Comparison of ENCODE assay signal across 19 cellular contexts in genomic region chr4:186473933-186474332, GRCh38.
DNase-seq lines count a peak whose midpoint lies in the region; ATAC-seq, FAIRE-seq and TF ChIP-seq lines count a peak whose summit lies in the region.
"Had no signal": no experiment of that assay in that cellular context is flagged by ENCODE, and none has a peak within 500 bp of the region (broad histone marks: within the 10 kb centered on the region; RNA-seq: fewer than 3 reads in every experiment).

No MANE protein-coding gene starts in this region.

- no peaks in the 10 kb centered on the region for H3K36me3 ChIP-seq in GM23338 (ENCODE audit: insufficient read depth)
- H3K36me3 ChIP-seq in colonic mucosa = no peaks in the 10 kb centered on the region
- H3K36me3 ChIP-seq in small intestine (ENCODE audit: control insufficient read depth in 2 of 2, insufficient read depth in 2 of 2, low read length in 2 of 2) = no peaks in the 10 kb centered on the region
- H3K36me3 ChIP-seq: BE2C had no signal

- H3K27me3 ChIP-seq in GM23338 (ENCODE audit: insufficient read depth) (no peaks in the 10 kb centered on the region), colonic mucosa (no peaks in the 10 kb centered on the region), small intestine (ENCODE audit: control insufficient read depth in 2 of 2, insufficient read depth in 2 of 2, low read length in 2 of 2) (no peaks in the 10 kb centered on the region)
- H3K27me3 ChIP-seq: BE2C had no signal

- no peak overlapping the region for H3K4me2 ChIP-seq in GM23338

- H3K4me1 Mint-ChIP-seq in GM23338 = peaks cover 14% of the 10 kb centered on the region; the same call in 2 of the 3 replicates
- H3K4me1 Mint-ChIP-seq: CD4-positive, CD25-positive, alpha-beta regulatory T cell; CD8-positive, alpha-beta memory T cell had no signal

- peaks cover 5% of the 10 kb centered on the region; the same call in 1 of the 2 replicates for H3K4me1 ChIP-seq in GM23338 (ENCODE audit: insufficient read depth)
- no peaks in the 10 kb centered on the region for H3K4me1 ChIP-seq in colonic mucosa
- H3K4me1 ChIP-seq in small intestine (ENCODE audit: control insufficient read depth in 2 of 2, insufficient read depth in 1 of 2, low read depth in 1 of 2, low read length in 1 of 2) = no peaks in the 10 kb centered on the region
- H3K4me1 ChIP-seq: BE2C had no signal

- WGBS in small intestine, 3 donors = 32 to 60% (median 57%) methylated on average over 6 of the region's 6 CpGs

- H3K9me3 Mint-ChIP-seq in GM23338 = no peaks in the 10 kb centered on the region
- H3K9me3 Mint-ChIP-seq: CD4-positive, CD25-positive, alpha-beta regulatory T cell; H9 had no signal

- no peaks in the 10 kb centered on the region for H3K9me3 ChIP-seq in colonic mucosa
- no peaks in the 10 kb centered on the region for H3K9me3 ChIP-seq in small intestine (ENCODE audit: control insufficient read depth, low read depth)
- H3K9me3 ChIP-seq: BE2C had no signal

- no peak overlapping the region for H3K9ac ChIP-seq in colonic mucosa (ENCODE audit: low read depth in 2 of 2, low read length in 2 of 2)

- no peaks in the 10 kb centered on the region for H3K36me3 Mint-ChIP-seq in GM23338 (ENCODE audit: low read depth)
- H3K36me3 Mint-ChIP-seq: CD4-positive, CD25-positive, alpha-beta regulatory T cell; CD8-positive, alpha-beta memory T cell had no signal

- no peak overlapping the region for H3K4me3 ChIP-seq in GM23338
- H3K4me3 ChIP-seq in colonic mucosa = no peak overlapping the region
- no peak overlapping the region for H3K4me3 ChIP-seq in small intestine (ENCODE audit: low read depth in 1 of 2, low read length in 2 of 2)

- DNase-seq in GM23338 (ENCODE audit: low spot score) (no peak), colonic mucosa (peak; percentile 27), small intestine (peak; percentile 7), omental fat pad (ENCODE audit: low spot score) (no peak), NCI-H146 (lab: John Stamatoyannopoulos, UW) (no peak)
- no peak for DNase-seq in stimulated activated naive CD4-positive, alpha-beta T cell treated with Interleukin-2 at 50 U/mL for 16 hours (lab: John Stamatoyannopoulos, UW)
- DNase-seq: ACHN; BE2C; C1 segment of cervical spinal cord; CD4-positive, CD25-positive, alpha-beta regulatory T cell; CD8-positive, alpha-beta memory T cell; COR-L47; DMS 273 treated with DMSO at 0.1 percent for 48 hours; GF-D8; H9; KBM-7 had no signal

- TF ChIP-seq CTCF in GM23338 (conservative IDR thresholded peaks at IDR 0.05; ENCODE audit: low read depth in 2 of 2) (no peak), colonic mucosa (IDR thresholded peaks at IDR 0.05) (no peak), omental fat pad (IDR thresholded peaks at IDR 0.05) (no peak)

- H3K4me3 Mint-ChIP-seq in GM23338 = no peak overlapping the region
- H3K4me3 Mint-ChIP-seq: CD4-positive, CD25-positive, alpha-beta regulatory T cell; CD8-positive, alpha-beta memory T cell; H9 had no signal

- H3K9me2 ChIP-seq in GM23338 (ENCODE audit: insufficient read depth) = no peaks in the 10 kb centered on the region

- no peaks in the 10 kb centered on the region for H3F3A ChIP-seq in GM23338 (replicated peaks; ENCODE audit: low read depth)

- H2AFZ ChIP-seq in GM23338 = no peak overlapping the region

- no peak overlapping the region for H3K27ac ChIP-seq in GM23338 (ENCODE audit: low read depth)
- H3K27ac ChIP-seq in colonic mucosa = no peak overlapping the region
- no peak overlapping the region for H3K27ac ChIP-seq in small intestine (ENCODE audit: low read depth in 1 of 2, low read length in 1 of 2)
- H3K27ac ChIP-seq: HL-60 had no signal

- no peak for FAIRE-seq in small intestine (lab: Jason Lieb, UNC)
- FAIRE-seq: A204.1, H1 had no signal

- no peaks in the 10 kb centered on the region for H4K20me1 ChIP-seq in GM23338 (replicated peaks; ENCODE audit: insufficient read depth)

- peaks cover 6% of the 10 kb centered on the region for H3K27me3 Mint-ChIP-seq in GM23338 (ENCODE audit: insufficient read depth, low read depth, poor library complexity)
- H3K27me3 Mint-ChIP-seq: CD4-positive, CD25-positive, alpha-beta regulatory T cell had no signal

- intact Hi-C loops in colonic mucosa (cut with DNase I) = loop anchor here (5.0 kb wide), 1 partner anchor 113 kb away; no protein-coding TSS in a partner anchor

- H3K79me2 ChIP-seq in GM23338 (replicated peaks; ENCODE audit: insufficient read depth) = no peaks in the 10 kb centered on the region

- H3K27ac Mint-ChIP-seq in GM23338 = no peak overlapping the region
- H3K27ac Mint-ChIP-seq: CD4-positive, CD25-positive, alpha-beta regulatory T cell; CD8-positive, alpha-beta memory T cell had no signal

- ATAC-seq in GM23338 (peak; percentile 36; the same call in 2 of the 3 replicates), omental fat pad (ENCODE audit: low FRiP score) (no peak)

TF ChIP-seq in GM23338, 12 proteins besides CTCF, POLR2A, EP300 and RAD21 (continues in another document):
- TF ChIP-seq NANOG (IDR thresholded peaks at IDR 0.05; ENCODE audit: borderline replicate concordance) = no peak
- TF ChIP-seq JUNB (IDR thresholded peaks at IDR 0.05; ENCODE audit: unreplicated experiment) = no peak
- TF ChIP-seq ZNF114 (CRISPR knock-in tag; IDR thresholded peaks at IDR 0.05) = no peak
- TF ChIP-seq CREB1 (CRISPR knock-in tag; IDR thresholded peaks at IDR 0.05; ENCODE audit: low read depth) = no peak
- TF ChIP-seq ZNF331 (CRISPR knock-in tag; IDR thresholded peaks at IDR 0.05; ENCODE audit: low read depth) = no peak
- no peak for TF ChIP-seq POLR2AphosphoS5 (IDR thresholded peaks at IDR 0.05; ENCODE audit: low read depth)
- TF ChIP-seq, protein P1, sequence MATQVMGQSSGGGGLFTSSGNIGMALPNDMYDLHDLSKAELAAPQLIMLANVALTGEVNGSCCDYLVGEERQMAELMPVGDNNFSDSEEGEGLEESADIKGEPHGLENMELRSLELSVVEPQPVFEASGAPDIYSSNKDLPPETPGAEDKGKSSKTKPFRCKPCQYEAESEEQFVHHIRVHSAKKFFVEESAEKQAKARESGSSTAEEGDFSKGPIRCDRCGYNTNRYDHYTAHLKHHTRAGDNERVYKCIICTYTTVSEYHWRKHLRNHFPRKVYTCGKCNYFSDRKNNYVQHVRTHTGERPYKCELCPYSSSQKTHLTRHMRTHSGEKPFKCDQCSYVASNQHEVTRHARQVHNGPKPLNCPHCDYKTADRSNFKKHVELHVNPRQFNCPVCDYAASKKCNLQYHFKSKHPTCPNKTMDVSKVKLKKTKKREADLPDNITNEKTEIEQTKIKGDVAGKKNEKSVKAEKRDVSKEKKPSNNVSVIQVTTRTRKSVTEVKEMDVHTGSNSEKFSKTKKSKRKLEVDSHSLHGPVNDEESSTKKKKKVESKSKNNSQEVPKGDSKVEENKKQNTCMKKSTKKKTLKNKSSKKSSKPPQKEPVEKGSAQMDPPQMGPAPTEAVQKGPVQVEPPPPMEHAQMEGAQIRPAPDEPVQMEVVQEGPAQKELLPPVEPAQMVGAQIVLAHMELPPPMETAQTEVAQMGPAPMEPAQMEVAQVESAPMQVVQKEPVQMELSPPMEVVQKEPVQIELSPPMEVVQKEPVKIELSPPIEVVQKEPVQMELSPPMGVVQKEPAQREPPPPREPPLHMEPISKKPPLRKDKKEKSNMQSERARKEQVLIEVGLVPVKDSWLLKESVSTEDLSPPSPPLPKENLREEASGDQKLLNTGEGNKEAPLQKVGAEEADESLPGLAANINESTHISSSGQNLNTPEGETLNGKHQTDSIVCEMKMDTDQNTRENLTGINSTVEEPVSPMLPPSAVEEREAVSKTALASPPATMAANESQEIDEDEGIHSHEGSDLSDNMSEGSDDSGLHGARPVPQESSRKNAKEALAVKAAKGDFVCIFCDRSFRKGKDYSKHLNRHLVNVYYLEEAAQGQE (IDR thresholded peaks at IDR 0.05; ENCODE audit: unreplicated experiment) = no peak
- TF ChIP-seq EZH2phosphoT487 (IDR thresholded peaks at IDR 0.05; ENCODE audit: unreplicated experiment) = no peak

Comparison
In these comparisons a context has a peak if more than half of its experiments do, and no peak if none do; other contexts are left out.
1. DNase-seq: peak in colonic mucosa (single experiment) and small intestine (single experiment); none in GM23338 (single experiment), stimulated activated naive CD4-positive, alpha-beta T cell treated with Interleukin-2 at 50 U/mL for 16 hours (single experiment), omental fat pad (single experiment) and NCI-H146 (single experiment).